Comparison of ENCODE assay signal across 8 cellular contexts in the genomic region with DNA sequence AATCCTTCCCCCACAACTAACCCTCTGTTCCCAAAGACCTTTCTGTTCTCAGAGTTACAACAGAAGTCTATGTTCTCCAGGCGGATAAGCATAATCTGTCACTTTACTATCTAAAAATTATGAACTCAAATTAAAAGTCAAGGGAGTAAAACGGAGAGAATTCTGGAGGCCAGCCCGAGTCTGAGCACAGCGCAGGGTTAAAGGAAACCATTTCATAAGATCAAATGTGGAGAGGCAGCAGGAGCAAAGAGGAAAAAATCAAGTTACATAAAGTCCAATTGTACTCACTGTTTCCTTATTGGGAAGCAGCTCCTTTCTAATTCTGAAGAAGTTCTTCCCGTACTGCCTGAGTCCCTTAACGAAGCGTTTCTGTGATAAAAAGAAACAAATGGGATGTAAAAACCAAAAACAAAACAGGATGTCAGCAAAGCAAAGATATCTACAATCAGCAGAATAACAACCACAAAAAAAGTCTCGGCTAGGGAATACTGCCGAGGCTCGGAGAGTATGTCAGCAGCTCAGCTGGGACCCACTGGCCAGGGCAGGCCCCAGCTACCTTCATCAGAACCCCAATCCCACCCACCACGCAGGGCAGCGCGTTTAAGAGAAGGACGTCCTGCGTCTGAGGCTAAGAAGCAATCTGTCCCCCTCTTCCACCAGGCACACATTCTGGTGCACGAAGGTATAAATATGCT.
DNase-seq lines count a peak whose midpoint lies in the region; ATAC-seq and TF ChIP-seq lines count a peak whose summit lies in the region.

No MANE protein-coding gene starts in this region.

- H3K27me3 ChIP-seq in RWPE2 (ENCODE audit: insufficient read depth, poor library complexity, severe bottlenecking) (no peaks in the 10 kb centered on the region), esophagus muscularis mucosa (no peaks in the 10 kb centered on the region), neural progenitor cell (no peaks in the 10 kb centered on the region)

- peaks cover 61% of the 10 kb centered on the region for H3F3A ChIP-seq in neural progenitor cell (ENCODE audit: low read depth)

- DNase-seq in GM03348 (ENCODE audit: low spot score) (peak; percentile 42), RWPE2 (ENCODE audit: low spot score) (no peak), esophagus muscularis mucosa (ENCODE audit: extremely low spot score) (no peak), neural progenitor cell (ENCODE audit: low spot score) (peak; percentile 61), ACHN (no peak), NCI-H2081 treated with DMSO at 0.1 percent for 48 hours (lab: John Stamatoyannopoulos, UW) (no peak), DMS153 (lab: John Stamatoyannopoulos, UW) (no peak)

- TF ChIP-seq CTCF in RWPE2 (IDR thresholded peaks at IDR 0.05; ENCODE audit: poor library complexity, severe bottlenecking) (no peak), esophagus muscularis mucosa (IDR thresholded peaks at IDR 0.05) (no peak), neural progenitor cell (IDR thresholded peaks at IDR 0.05) (no peak)

- H3K4me1 Mint-ChIP-seq in neural progenitor cell: peaks cover 35% of the 10 kb centered on the region

- peaks cover 82% of the 10 kb centered on the region for H4K20me1 ChIP-seq in neural progenitor cell (ENCODE audit: low read depth)

- no peaks in the 10 kb centered on the region for H3K27me3 Mint-ChIP-seq in neural progenitor cell (ENCODE audit: insufficient read depth, low read depth)

- under 1% methylated on average over 11 of the region's 16 CpGs for WGBS in esophagus muscularis mucosa

- H3K9me3 ChIP-seq in RWPE2 (ENCODE audit: severe bottlenecking) (no peaks in the 10 kb centered on the region), esophagus muscularis mucosa (no peaks in the 10 kb centered on the region), neural progenitor cell (ENCODE audit: low read depth) (no peaks in the 10 kb centered on the region)

- H3K9ac ChIP-seq in neural progenitor cell: peak overlapping the region; percentile 47

- H3K36me3 Mint-ChIP-seq in neural progenitor cell: peaks cover 12% of the 10 kb centered on the region

- H3K4me2 ChIP-seq in neural progenitor cell: peak overlapping the region; percentile 90

- TF ChIP-seq EP300 in esophagus muscularis mucosa (IDR thresholded peaks at IDR 0.05): no peak

- H3K36me3 ChIP-seq in RWPE2 (ENCODE audit: low read depth) (peaks cover 6% of the 10 kb centered on the region), esophagus muscularis mucosa (peaks cover 0 to 32% (median 9%) of the 10 kb centered on the region in 4 donors), neural progenitor cell (no peaks in the 10 kb centered on the region)

- H2AFZ ChIP-seq in neural progenitor cell (replicated peaks): no peak overlapping the region

- peak overlapping the region; percentile 87 for H3K4me3 ChIP-seq in RWPE2 (ENCODE audit: severe bottlenecking)
- H3K4me3 ChIP-seq in esophagus muscularis mucosa: peak overlapping the region; percentile 82 to 93 (median 88)
- H3K4me3 ChIP-seq in neural progenitor cell: peak overlapping the region; percentile 92

- H3K27ac ChIP-seq in RWPE2 (ENCODE audit: poor library complexity, severe bottlenecking) (peak overlapping the region; percentile 89), esophagus muscularis mucosa (replicated peaks in 1 of 4) (peak overlapping the region; percentile 99), neural progenitor cell (peak overlapping the region; percentile 74)

- H3K9me3 Mint-ChIP-seq in neural progenitor cell: no peaks in the 10 kb centered on the region

- no peak overlapping the region for H3K27ac Mint-ChIP-seq in neural progenitor cell

- in situ Hi-C loops in ACHN (cut with HindIII; ENCODE audit: low pct_ligation_motif_present, low pct_unique_long_range_greater_than_20kb, low sequenced_read_pairs): no loop called here

- peaks cover 64% of the 10 kb centered on the region for H3K79me2 ChIP-seq in neural progenitor cell (ENCODE audit: low read depth)

- intact Hi-C loops in esophagus muscularis mucosa (cut with DNase I): loop anchor here (5.0 kb wide), 1 partner anchor 50 kb away; no protein-coding TSS in a partner anchor

- no peak overlapping the region for H3K4me3 Mint-ChIP-seq in neural progenitor cell

- TF ChIP-seq POLR2A in esophagus muscularis mucosa (IDR thresholded peaks at IDR 0.05; ENCODE audit: low read depth): no peak

- ATAC-seq in RWPE2 (ENCODE audit: low read depth) (peak; percentile 31; the same call in 1 of the 3 replicates), GM21367 (IDR thresholded peaks at IDR 0.05; ENCODE audit: unreplicated experiment) (no peak)

- H3K4me1 ChIP-seq in RWPE2 (ENCODE audit: insufficient read depth, poor library complexity, severe bottlenecking) (peaks cover 5% of the 10 kb centered on the region), esophagus muscularis mucosa (peaks cover 52 to 71% (median 58%) of the 10 kb centered on the region in 4 donors), neural progenitor cell (peaks cover 64% of the 10 kb centered on the region)

Comparison
In these comparisons a context has a peak if more than half of its experiments do, and no peak if none do; other contexts are left out.
1. DNase-seq: peak in GM03348 (single experiment) and neural progenitor cell (single experiment); none in RWPE2 (single experiment), esophagus muscularis mucosa (single experiment), ACHN (single experiment), NCI-H2081 treated with DMSO at 0.1 percent for 48 hours (single experiment) and DMS153 (single experiment).
2. Peak in every context shown above with its lines, with median percentiles within 50 percentile points of each other: H3K27ac ChIP-seq and H3K4me3 ChIP-seq.